ENCODE assay signal across 1 cellular context in genomic region chr18:64415218-64415617, GRCh38.
TF ChIP-seq lines count a peak whose summit lies in the region.

No MANE protein-coding gene starts in this region.

TF ChIP-seq in liver, 16 proteins besides CTCF, POLR2A, EP300 and RAD21 (continued from another document):
- TF ChIP-seq SP1 (IDR thresholded peaks at IDR 0.05) (no peak), RXRA (IDR thresholded peaks at IDR 0.05) (peak; percentile 7 to 30), HNF4A (conservative IDR thresholded peaks at IDR 0.05) (peak in 1 of 2 donors; percentile 62), JUND (IDR thresholded peaks at IDR 0.05) (no peak), REST (IDR thresholded peaks at IDR 0.05) (no peak), FOXA1 (IDR thresholded peaks at IDR 0.05) (no peak), NR2F2 (IDR thresholded peaks at IDR 0.05) (no peak), EGR1 (IDR thresholded peaks at IDR 0.05; ENCODE audit: low read depth in 2 of 2) (no peak), FOXA2 (IDR thresholded peaks at IDR 0.05) (no peak)
